In the genomic region with DNA sequence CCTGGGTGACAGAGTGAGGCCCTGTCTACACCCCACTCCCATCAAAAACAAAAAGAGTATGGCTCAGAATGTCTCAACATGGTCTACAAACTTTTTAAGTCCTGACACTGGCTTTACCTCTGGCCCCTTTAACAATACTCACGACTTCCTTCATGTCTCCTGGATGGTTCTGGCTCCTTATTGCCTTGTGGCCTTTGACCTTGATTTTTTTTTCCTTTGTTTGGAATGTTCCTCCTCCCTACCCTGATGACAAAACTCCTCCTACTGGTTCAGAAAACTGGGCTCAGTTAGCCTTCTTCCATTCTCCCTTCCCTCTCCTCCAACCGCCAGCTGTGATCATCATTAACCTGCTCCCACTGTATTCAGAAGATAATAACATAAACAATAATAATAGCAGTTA, we compare ENCODE assay signal across 24 cellular contexts. TPM values are rescaled to one million over a fixed set of nuclear protein-coding genes. Genes with fewer than 3 reads are reported as not detected.
A peak's percentile ranks its signal among the peaks of the same experiment; 100 is the strongest.
DNase-seq lines count a peak whose midpoint lies in the region; ATAC-seq, FAIRE-seq and TF ChIP-seq lines count a peak whose summit lies in the region.
"Had no signal": no experiment of that assay in that cellular context is flagged by ENCODE, and none has a peak within 500 bp of the region (broad histone marks: within the 10 kb centered on the region; RNA-seq: fewer than 3 reads in every experiment).

No MANE protein-coding gene starts in this region.

- no peak overlapping the region for H3K27ac ChIP-seq in H1 (ENCODE audit: low read depth, low read length)
- H3K27ac ChIP-seq in trophoblast cell (ENCODE audit: low read depth, low read length), result no peak overlapping the region
- H3K27ac ChIP-seq: HL-60, KMS-11 had no signal

- no peak overlapping the region for H3K14ac ChIP-seq in H1 (ENCODE audit: insufficient read length)
- H3K14ac ChIP-seq in trophoblast cell (ENCODE audit: low read length), result no peak overlapping the region

- TF ChIP-seq EP300 in H1 (IDR thresholded peaks at IDR 0.05; ENCODE audit: borderline replicate concordance in 1 of 2, low read depth in 2 of 2, low read length in 2 of 2), result no peak

- no peak for TF ChIP-seq CTCF in Caco-2 (IDR thresholded peaks at IDR 0.05; ENCODE audit: insufficient read depth in 1 of 2, low read depth in 1 of 2, low read length in 1 of 2, severe bottlenecking in 1 of 2, unreplicated experiment in 1 of 2)
- no peak for TF ChIP-seq CTCF in H1 (IDR thresholded peaks at IDR 0.05; ENCODE audit: control extremely low read depth in 1 of 3, insufficient read depth in 1 of 3, low read depth in 1 of 3, low read length in 3 of 3)
- no peak for TF ChIP-seq CTCF in omental fat pad (IDR thresholded peaks at IDR 0.05)

- H3K79me1 ChIP-seq in H1 (ENCODE audit: low read depth, low read length) (no peaks in the 10 kb centered on the region), trophoblast cell (ENCODE audit: low read length) (peaks cover 3% of the 10 kb centered on the region)

- H2BK5ac ChIP-seq in H1 (ENCODE audit: low read depth, low read length), result no peak overlapping the region
- no peak overlapping the region for H2BK5ac ChIP-seq in trophoblast cell (ENCODE audit: low read depth, low read length, poor library complexity)

- H3K18ac ChIP-seq in H1 (ENCODE audit: extremely low read depth, low read length) (no peak overlapping the region), trophoblast cell (ENCODE audit: low read length) (no peak overlapping the region)

- H2AFZ ChIP-seq in H1 (ENCODE audit: low read length), result 0 out of 2 replicates have a peak overlapping the region, but pooled peaks have one; percentile 11
- H2AFZ ChIP-seq in trophoblast cell (ENCODE audit: insufficient read depth, low read length, poor library complexity), result no peak overlapping the region

- WGBS in H1 (ENCODE audit: extremely low coverage in 1 of 2, insufficient coverage in 1 of 2, insufficient read length in 1 of 2, insufficient replicate concordance in 2 of 2, low coverage in 1 of 2, low lambda C conversion rate in 2 of 2, missing lambda C conversion rate in 1 of 2), 2 experiments, result 75% methylated on average over 2 of the region's 2 CpGs; no CpG with 5 or more reads in 1 of the 2 experiments
- no CpG with 5 or more reads among the region's 2 CpGs for WGBS in trophoblast cell (ENCODE audit: extremely low coverage, insufficient coverage, insufficient read length)

- no peak overlapping the region for H3K9ac ChIP-seq in H1 (replicated peaks in 1 of 4; ENCODE audit: extremely low read depth in 1 of 4, low read depth in 3 of 4, low read length in 3 of 4)
- H3K9ac ChIP-seq in trophoblast cell (ENCODE audit: low read length), result no peak overlapping the region
- H3K9ac ChIP-seq: KMS-11 had no signal

- H3K4me2 ChIP-seq in H1 (ENCODE audit: insufficient read depth in 1 of 2, low read depth in 2 of 2, low read length in 2 of 2) (no peak overlapping the region), trophoblast cell (ENCODE audit: low read length) (no peak overlapping the region)
- H3K4me2 ChIP-seq: KMS-11 had no signal

- intact Hi-C loops in Caco-2 (cut with micrococcal nuclease; ENCODE audit: unreplicated experiment), result loop anchor here (2.0 kb wide), 1 partner anchor 26 kb away; no protein-coding TSS in a partner anchor

- peaks cover 29% of the 10 kb centered on the region for H3K4me1 Mint-ChIP-seq in Caco-2 (ENCODE audit: low read depth, unreplicated experiment)

- H4K8ac ChIP-seq in H1 (ENCODE audit: extremely low read depth, insufficient read depth, low read length), result no peak overlapping the region
- H4K8ac ChIP-seq in trophoblast cell (ENCODE audit: low read depth, low read length), result peak overlapping the region; percentile 47

- H4K12ac ChIP-seq in trophoblast cell (ENCODE audit: low read depth, low read length), result no peak overlapping the region

- peak; percentile 43 to 58 for DNase-seq in Caco-2
- peak; percentile 47 for DNase-seq in HT-29 (ENCODE audit: low spot score)
- no peak for DNase-seq in H1 (ENCODE audit: low read depth in 1 of 2, low spot score in 2 of 2)
- peak in 1 of 2 donors; percentile 57 for DNase-seq in trophoblast cell
- DNase-seq in stimulated activated CD4-positive, alpha-beta T cell treated with anti-CD3 and anti-CD28 coated beads, Interleukin-2, amount 100 ng/mL, for 48 hours, result no peak
- DNase-seq in omental fat pad (ENCODE audit: low spot score), result no peak
- DNase-seq in EL, result no peak
- no peak for DNase-seq in AML-193 (lab: John Stamatoyannopoulos, UW)
- DNase-seq: ACHN; C1 segment of cervical spinal cord; CD8-positive, alpha-beta T cell; H9; MV-4-11; NCI-H1105 treated with DMSO at 0.1 percent for 48 hours; NCI-H2029 treated with DMSO at 0.1 percent for 48 hours; NCI-H2171; NCI-H345; NCI-H524; NCI-H82; Peyer's patch had no signal

- H4K91ac ChIP-seq in H1 (replicated peaks; ENCODE audit: insufficient read length, low read length) (no peak overlapping the region), trophoblast cell (ENCODE audit: low read depth, low read length) (no peak overlapping the region)

- POLR2A ChIA-PET in Caco-2 (lab: Charles Lee) (no interaction called here), H1 (lab: Charles Lee; ENCODE audit: partially characterized antibody) (no interaction called here)

- H2BK120ac ChIP-seq in H1 (replicated peaks; ENCODE audit: low read depth, low read length), result no peak overlapping the region
- H2BK120ac ChIP-seq in trophoblast cell (ENCODE audit: insufficient read depth, low read length, poor library complexity), result no peak overlapping the region

- no peak overlapping the region for H2BK15ac ChIP-seq in H1 (ENCODE audit: low read length)

- no peak for ATAC-seq in omental fat pad (ENCODE audit: low FRiP score)
- ATAC-seq: CD8-positive, alpha-beta T cell; SK-N-SH treated with all-trans-retinoic acid at 6 μM for 48 hours had no signal

- H3K23ac ChIP-seq in H1 (ENCODE audit: insufficient read length) (no peak overlapping the region), trophoblast cell (ENCODE audit: low read length) (no peak overlapping the region)

- H3K36me3 Mint-ChIP-seq in Caco-2 (ENCODE audit: insufficient read depth, unreplicated experiment), result peaks cover 9% of the 10 kb centered on the region

- H2AK5ac ChIP-seq in H1 (ENCODE audit: low read depth, low read length) (no peak overlapping the region), trophoblast cell (ENCODE audit: low read length) (no peak overlapping the region)

- peak overlapping the region; percentile 28 for H3K4me3 Mint-ChIP-seq in Caco-2 (ENCODE audit: unreplicated experiment)
- H3K4me3 Mint-ChIP-seq: CD8-positive, alpha-beta T cell; H9 had no signal

- no peak overlapping the region for H4K5ac ChIP-seq in H1 (ENCODE audit: insufficient read length, low read depth, low read length)

- H3K36me3 ChIP-seq in Caco-2 (ENCODE audit: control insufficient read depth, insufficient read depth, low read length), result no peaks in the 10 kb centered on the region
- no peaks in the 10 kb centered on the region for H3K36me3 ChIP-seq in H1 (ENCODE audit: control insufficient read depth in 2 of 4, insufficient read depth in 4 of 4, low read length in 3 of 4)
- H3K36me3 ChIP-seq in trophoblast cell (ENCODE audit: control insufficient read depth in 1 of 2, insufficient read depth in 2 of 2, low read length in 2 of 2), result no peaks in the 10 kb centered on the region
- H3K36me3 ChIP-seq: Peyer's patch had no signal

- H2BK20ac ChIP-seq in H1 (ENCODE audit: low read length), result no peak overlapping the region

- no TSS peak for BruUV-seq in Caco-2 (replicated peaks; lab: Mats Ljungman, UMichigan)

- no peaks in the 10 kb centered on the region for H3K9me3 Mint-ChIP-seq in Caco-2 (ENCODE audit: unreplicated experiment)
- H3K9me3 Mint-ChIP-seq: CD8-positive, alpha-beta T cell; H9 had no signal

- no peaks in the 10 kb centered on the region for H3K27me3 Mint-ChIP-seq in Caco-2 (ENCODE audit: insufficient read depth, unreplicated experiment)

- FAIRE-seq in H1 (lab: Jason Lieb, UNC), result no peak
- FAIRE-seq: D721Med had no signal

- no peaks in the 10 kb centered on the region for H4K20me1 ChIP-seq in H1 (replicated peaks in 1 of 2; ENCODE audit: control insufficient read depth in 1 of 2, insufficient read depth in 2 of 2, low read length in 2 of 2)

- H3K4ac ChIP-seq in H1 (replicated peaks; ENCODE audit: insufficient read length, low read depth, low read length) (no peak overlapping the region), trophoblast cell (ENCODE audit: low read depth, low read length) (no peak overlapping the region)

- H3K4me1 ChIP-seq in Caco-2 (peaks cover 39% of the 10 kb centered on the region), H1 (replicated peaks in 1 of 4; ENCODE audit: control insufficient read depth in 3 of 4, insufficient read depth in 4 of 4, low read length in 3 of 4) (peaks cover 0 to 3% (median 0%) of the 10 kb centered on the region in 4 experiments; a peak in 2 of 7 replicates), trophoblast cell (ENCODE audit: control insufficient read depth in 1 of 2, insufficient read depth in 2 of 2, low read length in 2 of 2) (peaks cover 0 to 6% of the 10 kb centered on the region in 2 experiments)

- no peak overlapping the region for H3K56ac ChIP-seq in H1 (replicated peaks; ENCODE audit: insufficient read length, low read depth, low read length)

- no peak for TF ChIP-seq RAD21 in H1 (IDR thresholded peaks at IDR 0.05 in 1 of 2, conservative IDR thresholded peaks at IDR 0.05 in 1 of 2; ENCODE audit: low read depth in 2 of 2, low read length in 2 of 2)

- H2BK12ac ChIP-seq in H1 (ENCODE audit: low read depth, low read length) (no peak overlapping the region), trophoblast cell (ENCODE audit: low read length) (no peak overlapping the region)

- H3K4me3 ChIP-seq in Caco-2 (ENCODE audit: low read depth, low read length) (no peak overlapping the region), H1 (ENCODE audit: extremely low read depth in 1 of 4, insufficient read depth in 2 of 4, low read depth in 3 of 4, low read length in 4 of 4) (no peak overlapping the region), trophoblast cell (ENCODE audit: low read depth, low read length) (no peak overlapping the region)
- H3K4me3 ChIP-seq: Peyer's patch had no signal

- no peaks in the 10 kb centered on the region for H3K9me3 ChIP-seq in Caco-2
- H3K9me3 ChIP-seq in H1 (ENCODE audit: insufficient read depth in 2 of 2, low read depth in 1 of 2, low read length in 1 of 2), result no peaks in the 10 kb centered on the region
- H3K9me3 ChIP-seq in trophoblast cell (ENCODE audit: insufficient read depth, low read depth, low read length), result no peaks in the 10 kb centered on the region
- H3K9me3 ChIP-seq: Peyer's patch had no signal

- H3K27me3 ChIP-seq in Caco-2 (replicated peaks; ENCODE audit: control insufficient read depth, insufficient read depth, low read length), result no peaks in the 10 kb centered on the region
- H3K27me3 ChIP-seq in H1 (replicated peaks in 1 of 4; ENCODE audit: control insufficient read depth in 3 of 4, extremely low read depth in 1 of 4, insufficient read depth in 3 of 4, low read length in 3 of 4), result peaks cover 3 to 23% (median 13%) of the 10 kb centered on the region in 4 experiments; a peak in 6 of 7 replicates
- no peaks in the 10 kb centered on the region for H3K27me3 ChIP-seq in trophoblast cell (ENCODE audit: insufficient read depth, low read length)
- H3K27me3 ChIP-seq: Peyer's patch had no signal

- peak overlapping the region; percentile 5 for H3K27ac Mint-ChIP-seq in Caco-2 (ENCODE audit: unreplicated experiment)
- H3K27ac Mint-ChIP-seq: CD8-positive, alpha-beta T cell; H9 had no signal

- H3K79me2 ChIP-seq in H1 (ENCODE audit: control insufficient read depth in 1 of 2, insufficient read depth in 2 of 2, low read length in 2 of 2), result no peaks in the 10 kb centered on the region
- peaks cover 2% of the 10 kb centered on the region for H3K79me2 ChIP-seq in trophoblast cell (ENCODE audit: control insufficient read depth, insufficient read depth, low read length, poor library complexity)

- no peak for TF ChIP-seq POLR2A in H1 (IDR thresholded peaks at IDR 0.05; ENCODE audit: control extremely low read depth in 1 of 2, low read depth in 2 of 2, low read length in 2 of 2)

- CTCF ChIA-PET in Caco-2 (lab: Charles Lee), result no interaction called here
- CTCF ChIA-PET in H1 (lab: Charles Lee; ENCODE audit: partially characterized antibody), result interaction anchor here (0.6 kb wide), 1 partner anchor 27 kb away, joined by 3 read pairs; no protein-coding TSS in a partner anchor

- H3K23me2 ChIP-seq in H1 (ENCODE audit: low read depth, low read length), result peaks cover 4% of the 10 kb centered on the region; the same call in 1 of the 2 replicates

RNA-seq across cellular contexts. Expression of a gene that starts 4.6 kb away (rescaled TPM):
- total RNA-seq in Caco-2 (2022) (36.9 and 43.0 TPM in 2 replicates), omental fat pad (10 to 100 TPM; 20.2 to 46.5 (median 25.3) TPM)
- total RNA-seq in HT-29 (2014; rRNA removed; shearing (Covaris generic)), result 0.74 and 2.3 TPM in 2 replicates
- 3.3 and 4.7 TPM in 2 replicates for total RNA-seq in H1 (2021; fragmentation: NEBNext Ultra II Directional; extraction: Animal tissue kit (Norgen Biotek cat#: 25700))
- polyA plus RNA-seq in H1 (2011; rRNA removed), result 1.5 and 2.7 TPM in 2 replicates
- 1.9 TPM for polyA plus RNA-seq in H1 (2011; cell fraction: cytosol; rRNA removed)
- 0.39 TPM for polyA plus RNA-seq in H1 (2011; cell fraction: nucleus; rRNA removed)
- polyA plus RNA-seq in H1 (2012, experiment 1 of 2), result 1.6 to 2.9 TPM (median 1.8 TPM) in 4 replicates
- 0.28 TPM for polyA plus RNA-seq in H1 (2012, experiment 2 of 2)
- polyA plus RNA-seq in H1 (2013, experiment 1 of 2), result 3.2 TPM
- 3.6 TPM for polyA plus RNA-seq in H1 (2013, experiment 2 of 2)
- polyA minus RNA-seq in H1 (2011; rRNA and poly(A)+ RNA removed), result 5.2 and 6.7 TPM in 2 replicates
- polyA minus RNA-seq in H1 (2011; cell fraction: cytosol; rRNA and poly(A)+ RNA removed), result 1.5 TPM
- 1.7 TPM for polyA minus RNA-seq in H1 (2011; cell fraction: nucleus; rRNA and poly(A)+ RNA removed)
- 9.5 and 10.2 TPM in 2 replicates for polyA plus RNA-seq in trophoblast cell (2013)

RNA-seq across cellular contexts. Expression of a gene that starts 59.5 kb away (rescaled TPM):
- total RNA-seq in Caco-2 (2022), result 21.6 and 22.6 TPM in 2 replicates
- total RNA-seq in HT-29 (2014; rRNA removed; shearing (Covaris generic)), result 2.5 and 4.5 TPM in 2 replicates
- total RNA-seq in H1 (2021; fragmentation: NEBNext Ultra II Directional; extraction: Animal tissue kit (Norgen Biotek cat#: 25700)), result 17.8 and 19.1 TPM in 2 replicates
- 4.0 and 4.5 TPM in 2 replicates for polyA plus RNA-seq in H1 (2011; rRNA removed)
- polyA plus RNA-seq in H1 (2011; cell fraction: cytosol; rRNA removed), result 5.2 TPM
- polyA plus RNA-seq in H1 (2011; cell fraction: nucleus; rRNA removed), result 7.6 TPM
- 5.5 to 6.4 TPM (median 6.0 TPM) in 4 replicates for polyA plus RNA-seq in H1 (2012, experiment 1 of 2)
- polyA plus RNA-seq in H1 (2012, experiment 2 of 2), result 0.45 TPM
- polyA plus RNA-seq in H1 (2013, experiment 1 of 2), result 5.2 TPM
- 4.9 TPM for polyA plus RNA-seq in H1 (2013, experiment 2 of 2)
- polyA minus RNA-seq in H1 (2011; rRNA and poly(A)+ RNA removed), result 29.2 and 36.5 TPM in 2 replicates
- 15.9 TPM for polyA minus RNA-seq in H1 (2011; cell fraction: cytosol; rRNA and poly(A)+ RNA removed)
- polyA minus RNA-seq in H1 (2011; cell fraction: nucleus; rRNA and poly(A)+ RNA removed), result 19.1 TPM
- 6.5 and 6.8 TPM in 2 replicates for polyA plus RNA-seq in trophoblast cell (2013)
- total RNA-seq in omental fat pad, result 100 to 1,000 TPM in 1 of 4 donors, 10 to 100 TPM in 3; 19.1 to 128 (median 39.9) TPM

Comparison
In these comparisons a context has a peak if more than half of its experiments do, and no peak if none do; other contexts are left out.
1. DNase-seq: peak in Caco-2 (2 of 2) and HT-29 (single experiment); none in H1 (0 of 2), stimulated activated CD4-positive, alpha-beta T cell treated with anti-CD3 and anti-CD28 coated beads, Interleukin-2, amount 100 ng/mL, for 48 hours (0 of 2), omental fat pad (single experiment), EL (single experiment) and AML-193 (0 of 2).